8 cellular contexts compared by ENCODE assay signal in the genomic region with DNA sequence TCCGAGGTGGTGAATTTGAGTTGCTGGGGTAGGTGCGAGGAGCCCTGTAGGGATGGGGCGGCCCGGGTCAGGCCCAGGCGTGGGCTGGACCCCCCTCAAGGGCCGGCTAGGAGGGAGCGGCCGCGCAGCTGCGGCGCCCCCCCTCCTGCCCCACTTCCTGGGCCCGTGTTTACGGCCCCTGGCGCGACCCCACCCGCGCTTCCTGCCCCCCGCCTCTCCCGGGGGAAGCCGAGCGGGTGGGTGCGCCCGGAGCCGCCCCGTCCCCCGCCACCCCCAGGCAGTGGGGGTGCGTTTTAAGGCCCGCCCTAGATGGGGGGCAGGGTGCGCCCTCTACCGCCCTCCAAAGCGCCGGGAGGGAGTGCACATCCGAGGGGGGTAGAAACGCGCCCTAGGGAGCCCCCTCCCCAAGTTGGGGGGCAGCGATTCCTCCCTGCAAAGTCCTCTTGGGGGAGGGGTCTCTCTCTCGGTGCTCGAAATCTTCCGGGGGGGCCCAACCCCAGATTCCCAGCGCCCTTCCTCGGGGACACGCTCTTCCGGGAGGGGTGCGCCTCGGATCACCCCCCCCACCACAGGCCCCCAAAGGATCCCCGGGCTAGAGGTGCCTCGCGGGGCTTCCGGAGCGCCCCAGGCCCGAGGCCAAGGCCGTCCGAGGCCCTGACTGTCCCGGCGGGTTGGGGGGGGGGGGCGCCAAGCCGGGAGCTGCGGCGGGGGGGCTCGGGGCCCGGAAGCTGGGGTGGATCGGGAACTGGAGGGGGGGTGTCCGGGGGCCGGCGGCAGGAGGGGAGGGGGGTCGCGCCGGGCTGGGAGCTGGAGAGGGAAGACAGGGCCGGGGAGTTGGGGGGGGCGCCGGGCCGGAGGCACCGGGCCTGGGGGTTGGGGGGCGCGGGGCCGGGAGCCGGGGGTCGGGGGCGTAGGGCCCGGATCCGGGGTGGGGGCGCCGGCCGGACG. TPM values are rescaled to one million over a fixed set of nuclear protein-coding genes. Genes with fewer than 3 reads are reported as not detected.
A peak's percentile ranks its signal among the peaks of the same experiment; 100 is the strongest.
DNase-seq lines count a peak whose midpoint lies in the region; ATAC-seq and TF ChIP-seq lines count a peak whose summit lies in the region.

No MANE protein-coding gene starts in this region.

- intact Hi-C loops in activated B cell treated with CpG ODN at 0.5 μM for 24 hours (cut with micrococcal nuclease), result loop anchor here (1.0 to 5.0 kb wide), 5 partner anchors 15 to 116 kb away; partner anchors contain the start of gene S1PR4

- peaks cover 65% of the 10 kb centered on the region for H3K4me1 Mint-ChIP-seq in activated B cell treated with CpG ODN at 0.5 μM for 24 hours

- CTCF ChIA-PET in activated B cell treated with CpG ODN at 0.5 μM for 24 hours (lab: Charles Lee), result interaction anchor here (0.9 to 1.5 kb wide), 2 partner anchors 15 to 42 kb away, joined by 3 to 4 read pairs; no protein-coding TSS in a partner anchor

- H3K27me3 Mint-ChIP-seq in activated B cell treated with CpG ODN at 0.5 μM for 24 hours, result no peaks in the 10 kb centered on the region

- peak overlapping the region; percentile 90 for H3K27ac Mint-ChIP-seq in activated B cell treated with CpG ODN at 0.5 μM for 24 hours

- DNase-seq in ACHN (peak; percentile 36), activated B cell treated with CpG ODN at 0.5 μM for 24 hours (peak; percentile 64), left lobe of liver (ENCODE audit: low spot score) (no peak), SIG-M5 (lab: John Stamatoyannopoulos, UW) (no peak), foreskin melanocyte (no peak)
- DNase-seq in central memory CD4-positive, alpha-beta T cell, result peak; percentile 81
- peak; percentile 53 for DNase-seq in stimulated activated CD4-positive, alpha-beta T cell treated with anti-CD3 and anti-CD28 coated beads, Interleukin-4, amount 100 ng/mL, for 24 hours

- peak overlapping the region; percentile 83 for H3K4me3 Mint-ChIP-seq in activated B cell treated with CpG ODN at 0.5 μM for 24 hours

- in situ Hi-C loops in ACHN (cut with HindIII; ENCODE audit: low pct_ligation_motif_present, low pct_unique_long_range_greater_than_20kb, low sequenced_read_pairs), result no loop called here

- TF ChIP-seq CTCF in activated B cell treated with CpG ODN at 0.5 μM for 24 hours (IDR thresholded peaks at IDR 0.05), result no peak

- peaks cover 32% of the 10 kb centered on the region for H3K36me3 Mint-ChIP-seq in activated B cell treated with CpG ODN at 0.5 μM for 24 hours (ENCODE audit: low read depth)

- ATAC-seq in GM21723 (IDR thresholded peaks at IDR 0.05; ENCODE audit: unreplicated experiment) (peak; percentile 45), activated B cell treated with CpG ODN at 0.5 μM for 24 hours (ENCODE audit: low read depth) (peak; percentile 59), left lobe of liver (peak; percentile 45)

- no peaks in the 10 kb centered on the region for H3K9me3 Mint-ChIP-seq in activated B cell treated with CpG ODN at 0.5 μM for 24 hours

- POLR2A ChIA-PET in activated B cell treated with CpG ODN at 0.5 μM for 24 hours (lab: Charles Lee), result interaction anchor here (0.5 to 3.2 kb wide), 13 partner anchors 8 to 2000 kb away, joined by 3 to 28 read pairs (median 4); partner anchors contain the start of gene TLE6

RNA-seq across cellular contexts. Expression of gene TLE5, which starts 0.8 kb away (rescaled TPM):
- total RNA-seq in activated B cell treated with CpG ODN at 0.5 μM for 24 hours, result 323 TPM in 2 replicates
- 153 TPM for total RNA-seq in left lobe of liver

RNA-seq across cellular contexts. Expression of gene TLE2, which starts 32.4 kb away (rescaled TPM):
- total RNA-seq in activated B cell treated with CpG ODN at 0.5 μM for 24 hours, result 0.58 and 0.66 TPM in 2 replicates
- 12.8 TPM for total RNA-seq in left lobe of liver

RNA-seq across cellular contexts. Expression of gene GNA11, which starts 32.7 kb away (rescaled TPM):
- total RNA-seq in activated B cell treated with CpG ODN at 0.5 μM for 24 hours (3.1 and 3.9 TPM in 2 replicates), left lobe of liver (22.8 TPM)

Comparison
In these comparisons a context has a peak if more than half of its experiments do, and no peak if none do; other contexts are left out.
1. DNase-seq: peak in ACHN (single experiment), activated B cell treated with CpG ODN at 0.5 μM for 24 hours (single experiment), central memory CD4-positive, alpha-beta T cell (single experiment) and stimulated activated CD4-positive, alpha-beta T cell treated with anti-CD3 and anti-CD28 coated beads, Interleukin-4, amount 100 ng/mL, for 24 hours (single experiment); none in left lobe of liver (single experiment), SIG-M5 (single experiment) and foreskin melanocyte (single experiment).
2. Peak in every context shown above with its lines, with median percentiles within 50 percentile points of each other: ATAC-seq.